ENCODE assay signal across 8 cellular contexts in the genomic region with DNA sequence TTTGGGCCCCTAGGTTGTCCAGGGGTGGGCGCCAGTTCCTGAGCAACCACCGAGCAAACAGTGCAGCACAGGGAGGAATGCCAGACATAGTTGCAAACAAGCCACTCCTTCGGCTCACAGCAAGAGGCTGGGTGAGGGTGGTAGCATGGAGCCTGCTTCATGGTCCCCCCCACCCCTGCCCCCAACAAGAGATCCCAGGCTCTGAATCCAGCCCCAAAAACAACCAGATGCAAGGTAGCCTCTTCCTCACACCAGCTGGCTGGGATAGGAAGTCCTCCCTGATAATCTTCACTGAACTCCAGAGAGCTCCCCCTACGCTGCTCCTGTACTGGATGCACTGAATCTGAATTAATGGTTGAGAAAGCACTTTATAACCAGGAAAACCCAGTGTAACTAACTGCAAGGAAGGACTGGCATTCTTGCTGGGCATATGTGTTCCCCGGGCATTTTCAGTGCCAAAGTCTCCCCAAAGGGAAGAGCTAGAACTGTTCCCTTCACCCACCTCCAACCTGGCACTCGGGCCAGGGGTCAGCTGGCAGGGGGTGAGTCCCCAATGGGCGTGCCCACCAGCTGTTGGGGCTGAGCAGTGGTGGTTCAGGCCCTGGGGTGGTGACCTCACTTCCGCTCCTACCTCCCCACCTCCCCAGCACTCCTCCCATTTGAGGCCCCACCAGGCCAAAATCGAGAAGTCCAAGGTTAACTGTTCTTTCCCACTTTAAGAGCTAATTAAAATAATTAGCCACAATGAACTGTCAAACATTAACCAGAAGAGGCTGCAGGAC. TPM values are rescaled to one million over a fixed set of nuclear protein-coding genes. Genes with fewer than 3 reads are reported as not detected.
DNase-seq lines count a peak whose midpoint lies in the region; ATAC-seq, FAIRE-seq and TF ChIP-seq lines count a peak whose summit lies in the region.

No MANE protein-coding gene starts in this region.

- H3K4me3 Mint-ChIP-seq in activated naive CD4-positive, alpha-beta T cell treated with anti-CD3 and anti-CD28 coated beads, Interleukin-2, amount 10 ng/mL, durations not matched to agents 7 days and 5 days = peak overlapping the region; percentile 95

- TF ChIP-seq POLR2A in A549 (IDR thresholded peaks at IDR 0.05; ENCODE audit: low read length) (no peak), GM12891 (IDR thresholded peaks at IDR 0.05; ENCODE audit: low read depth, low read length) (no peak)

- WGBS in A549 (ENCODE audit: missing lambda C conversion rate) = 2% methylated on average over 8 of the region's 9 CpGs

- peaks cover 40% of the 10 kb centered on the region for H3K4me1 ChIP-seq in A549
- peaks cover 13% of the 10 kb centered on the region for H3K4me1 ChIP-seq in iPS-15b (ENCODE audit: control insufficient read depth, insufficient read depth, low read length)
- H3K4me1 ChIP-seq in subcutaneous abdominal adipose tissue (ENCODE audit: control insufficient read depth in 5 of 5, insufficient read depth in 5 of 5, low read length in 5 of 5) = peaks cover 2 to 48% (median 31%) of the 10 kb centered on the region in 5 donors

- H3K27me3 Mint-ChIP-seq in activated naive CD4-positive, alpha-beta T cell treated with anti-CD3 and anti-CD28 coated beads, Interleukin-2, amount 10 ng/mL, durations not matched to agents 7 days and 5 days = peaks cover 5% of the 10 kb centered on the region

- H3K27me3 ChIP-seq in iPS-15b (ENCODE audit: control insufficient read depth, insufficient read depth, low read length) = peaks cover 37% of the 10 kb centered on the region
- H3K27me3 ChIP-seq in subcutaneous abdominal adipose tissue (ENCODE audit: control insufficient read depth in 5 of 5, insufficient read depth in 4 of 5, low read length in 5 of 5) = peaks cover 5 to 22% (median 12%) of the 10 kb centered on the region in 5 donors

- DNase-seq in A549 (ENCODE audit: low read depth in 1 of 2, low spot score in 1 of 2) (peak; percentile 74 to 76), GM12891 (ENCODE audit: insufficient read length, low spot score) (no peak), NCI-H1105 (lab: John Stamatoyannopoulos, UW) (peak; percentile 30), HPDE6-E6E7 (ENCODE audit: extremely low spot score) (no peak)
- DNase-seq in activated naive CD4-positive, alpha-beta T cell treated with anti-CD3 and anti-CD28 coated beads, Interleukin-2, amount 10 ng/mL, durations not matched to agents 7 days and 5 days = peak; percentile 64

- H3K9ac ChIP-seq in iPS-15b (ENCODE audit: low read depth, low read length) (no peak overlapping the region), subcutaneous abdominal adipose tissue (ENCODE audit: low read length in 5 of 5) (peak overlapping the region in 3 of 5 donors; percentile 68 to 79 (median 74))

- peak overlapping the region; percentile 83 for H3K27ac Mint-ChIP-seq in activated naive CD4-positive, alpha-beta T cell treated with anti-CD3 and anti-CD28 coated beads, Interleukin-2, amount 10 ng/mL, durations not matched to agents 7 days and 5 days

- H3K36me3 ChIP-seq in iPS-15b (ENCODE audit: control insufficient read depth, insufficient read depth, low read length) = no peaks in the 10 kb centered on the region
- H3K36me3 ChIP-seq in subcutaneous abdominal adipose tissue (ENCODE audit: control insufficient read depth in 5 of 5, insufficient read depth in 5 of 5, low read length in 5 of 5) = no peaks in the 10 kb centered on the region

- H3K9me3 ChIP-seq in A549 (no peaks in the 10 kb centered on the region), iPS-15b (ENCODE audit: control insufficient read depth, insufficient read depth, low read length) (no peaks in the 10 kb centered on the region), subcutaneous abdominal adipose tissue (ENCODE audit: control insufficient read depth in 5 of 5, low read length in 5 of 5) (peaks cover 0 to 3% (median 0%) of the 10 kb centered on the region in 5 donors)

- H3K27ac ChIP-seq in A549 = peak overlapping the region; percentile 85 to 98
- peak overlapping the region; percentile 78 for H3K27ac ChIP-seq in subcutaneous abdominal adipose tissue (ENCODE audit: low read depth, low read length)

- H3K36me3 Mint-ChIP-seq in activated naive CD4-positive, alpha-beta T cell treated with anti-CD3 and anti-CD28 coated beads, Interleukin-2, amount 10 ng/mL, durations not matched to agents 7 days and 5 days = peaks cover 17% of the 10 kb centered on the region

- ATAC-seq in A549 (peak; percentile 62 to 85), HG02610 (IDR thresholded peaks at IDR 0.05; ENCODE audit: unreplicated experiment) (peak; percentile 78)

- H3K4me1 Mint-ChIP-seq in activated naive CD4-positive, alpha-beta T cell treated with anti-CD3 and anti-CD28 coated beads, Interleukin-2, amount 10 ng/mL, durations not matched to agents 7 days and 5 days = peaks cover 36% of the 10 kb centered on the region

- H3K4me3 ChIP-seq in A549 (peak overlapping the region; percentile 98), iPS-15b (ENCODE audit: low read depth, low read length) (peak overlapping the region; percentile 53), subcutaneous abdominal adipose tissue (ENCODE audit: low read depth in 1 of 5, low read length in 5 of 5) (peak overlapping the region; percentile 39 to 69 (median 63))

- peak; percentile 86 for FAIRE-seq in A549 (lab: Jason Lieb, UNC)
- FAIRE-seq in GM12891 (lab: Jason Lieb, UNC) = peak; percentile 99

- TF ChIP-seq CTCF in A549 (IDR thresholded peaks at IDR 0.05) = peak; percentile 20; the same call in 1 of the 3 replicates

- TF ChIP-seq EP300 in A549 (IDR thresholded peaks at IDR 0.05) = no peak

- POLR2A ChIA-PET in A549 (lab: Yijun Ruan, JAX) = interaction anchor here (0.5 to 1.2 kb wide), 6 partner anchors 12 to 1928 kb away, joined by 3 to 11 read pairs (median 4); a partner anchor contains a TSS

- H3K9me3 Mint-ChIP-seq in activated naive CD4-positive, alpha-beta T cell treated with anti-CD3 and anti-CD28 coated beads, Interleukin-2, amount 10 ng/mL, durations not matched to agents 7 days and 5 days = no peaks in the 10 kb centered on the region

- CTCF ChIA-PET in A549 (lab: Yijun Ruan, JAX) = interaction anchor here (0.8 to 4.3 kb wide), 5 partner anchors 12 to 87 kb away, joined by 3 to 24 read pairs (median 4); no protein-coding TSS in a partner anchor
- CTCF ChIA-PET in activated naive CD4-positive, alpha-beta T cell treated with anti-CD3 and anti-CD28 coated beads, Interleukin-2, amount 10 ng/mL, durations not matched to agents 7 days and 5 days (lab: Charles Lee) = interaction anchor here (0.9 to 1.3 kb wide), 3 partner anchors 12 to 29 kb away, joined by 3 to 5 read pairs (median 3); no protein-coding TSS in a partner anchor

- TF ChIP-seq RAD21 in A549 (conservative IDR thresholded peaks at IDR 0.05 in 1 of 2, IDR thresholded peaks at IDR 0.05 in 1 of 2) = no peak

- peak overlapping the region; percentile 99 for H3K4me2 ChIP-seq in A549

TF ChIP-seq in A549, 52 proteins besides CTCF, POLR2A, EP300 and RAD21 (continues in another document):
- TF ChIP-seq, protein P1, sequence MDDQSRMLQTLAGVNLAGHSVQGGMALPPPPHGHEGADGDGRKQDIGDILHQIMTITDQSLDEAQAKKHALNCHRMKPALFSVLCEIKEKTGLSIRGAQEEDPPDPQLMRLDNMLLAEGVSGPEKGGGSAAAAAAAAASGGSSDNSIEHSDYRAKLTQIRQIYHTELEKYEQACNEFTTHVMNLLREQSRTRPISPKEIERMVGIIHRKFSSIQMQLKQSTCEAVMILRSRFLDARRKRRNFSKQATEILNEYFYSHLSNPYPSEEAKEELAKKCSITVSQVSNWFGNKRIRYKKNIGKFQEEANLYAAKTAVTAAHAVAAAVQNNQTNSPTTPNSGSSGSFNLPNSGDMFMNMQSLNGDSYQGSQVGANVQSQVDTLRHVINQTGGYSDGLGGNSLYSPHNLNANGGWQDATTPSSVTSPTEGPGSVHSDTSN (IDR thresholded peaks at IDR 0.05) = peak; percentile 69; the same call in 1 of the 2 replicates
- TF ChIP-seq FOSL2 (IDR thresholded peaks at IDR 0.05) (no peak), FOSL2 (CRISPR knock-in tag; IDR thresholded peaks at IDR 0.05) (0 out of 2 replicates have a peak, but pooled peaks have one; percentile 15)

TF ChIP-seq in GM12891, 5 proteins besides CTCF, POLR2A, EP300 and RAD21:
- TF ChIP-seq SPI1 (IDR thresholded peaks at IDR 0.05; ENCODE audit: low read depth, low read length) (peak; percentile 41; the same call in 1 of the 2 replicates), TAF1 (IDR thresholded peaks at IDR 0.05; ENCODE audit: low read depth, low read length) (no peak), POU2F2 (IDR thresholded peaks at IDR 0.05; ENCODE audit: low read depth, low read length) (no peak)

RNA-seq across cellular contexts. Expression of a gene that starts 1.5 kb away (rescaled TPM):
- polyA plus RNA-seq in A549 (2011; rRNA removed) (18.0 and 18.4 TPM in 2 replicates), A549 (2017; fragmentation: RNase III; extraction: RNeasy Plus Mini Kit Qiagen cat#74134 plus additional on column Dnase treatment) (16.0 to 17.0 TPM (median 16.8 TPM) in 3 replicates)
- polyA plus RNA-seq in A549 (2012; cell fraction: cytosol; rRNA removed) = 14.9 and 20.4 TPM in 2 replicates
- 20.2 and 21.8 TPM in 2 replicates for polyA plus RNA-seq in A549 (2012; cell fraction: nucleus; rRNA removed)
- 27.6 and 32.8 TPM in 2 replicates for polyA minus RNA-seq in A549 (2011; rRNA and poly(A)+ RNA removed)
- 17.1 TPM for polyA plus RNA-seq in GM12891 (2012; ENCODE audit: low read depth, missing spikeins)

RNA-seq across cellular contexts. Expression of a gene that starts 56.8 kb away (rescaled TPM):
- polyA plus RNA-seq in A549 (2011; rRNA removed) = 76.9 and 103 TPM in 2 replicates
- 63.7 and 67.6 TPM in 2 replicates for polyA plus RNA-seq in A549 (2012; cell fraction: cytosol; rRNA removed)
- polyA plus RNA-seq in A549 (2012; cell fraction: nucleus; rRNA removed) = 31.7 and 57.8 TPM in 2 replicates
- polyA plus RNA-seq in A549 (2017; fragmentation: RNase III; extraction: RNeasy Plus Mini Kit Qiagen cat#74134 plus additional on column Dnase treatment) = 84.3 to 90.2 TPM (median 86.8 TPM) in 3 replicates
- polyA minus RNA-seq in A549 (2011; rRNA and poly(A)+ RNA removed) = 38.4 and 42.2 TPM in 2 replicates
- polyA plus RNA-seq in GM12891 (2012; ENCODE audit: low read depth, missing spikeins) = 54.7 TPM

Comparison
In these comparisons a context has a peak if more than half of its experiments do, and no peak if none do; other contexts are left out.
1. DNase-seq: peak in A549 (2 of 2), NCI-H1105 (single experiment) and activated naive CD4-positive, alpha-beta T cell treated with anti-CD3 and anti-CD28 coated beads, Interleukin-2, amount 10 ng/mL, durations not matched to agents 7 days and 5 days (single experiment); none in GM12891 (single experiment) and HPDE6-E6E7 (single experiment).
2. Peak in every context shown above with its lines, with median percentiles within 50 percentile points of each other: H3K4me3 ChIP-seq.